Comparison of ENCODE assay signal across 21 cellular contexts in the genomic region with DNA sequence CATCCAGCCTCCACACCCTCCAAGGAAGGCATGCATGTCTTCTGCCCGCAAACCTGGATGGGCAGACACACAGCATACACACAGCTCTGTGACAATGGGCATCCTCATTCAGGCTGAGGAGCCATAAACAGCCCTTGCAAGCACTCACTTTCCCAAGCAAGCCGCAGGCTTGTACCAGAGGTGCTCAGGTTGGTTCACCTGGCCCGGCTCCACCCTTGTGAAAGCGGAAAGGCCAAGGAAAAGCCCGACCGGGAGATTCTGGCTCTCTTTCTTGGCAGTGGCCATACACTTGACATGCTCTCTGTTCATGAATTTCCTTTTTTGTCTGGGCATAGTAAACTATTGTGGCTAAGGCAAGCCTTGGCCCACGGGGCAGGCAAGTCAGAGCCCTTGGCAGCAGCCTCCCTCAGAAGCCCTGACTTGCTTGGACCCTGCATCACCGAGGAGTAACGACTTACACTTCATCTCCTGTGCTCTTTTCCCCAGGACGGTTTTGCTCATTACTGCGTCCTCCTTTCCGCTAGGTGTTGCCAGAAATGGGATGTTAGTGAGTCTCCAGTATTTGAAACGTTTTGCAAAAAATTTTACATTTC.
"Had no signal": no experiment of that assay in that cellular context is flagged by ENCODE, and none has a peak within 500 bp of the region (broad histone marks: within the 10 kb centered on the region; RNA-seq: fewer than 3 reads in every experiment).

No MANE protein-coding gene starts in this region.

- H3K4me2 ChIP-seq: KMS-11, SK-N-SH had no signal

- H3K27ac Mint-ChIP-seq: IgD-negative memory B cell had no signal

- H3K9me3 ChIP-seq: SK-N-SH had no signal

- DNase-seq: Kasumi-1, NCI-H1092, NCI-H1105 treated with DMSO at 0.1 percent for 48 hours, NCI-H1417 treated with DMSO at 0.1 percent for 48 hours, NCI-H146, NCI-H1694 treated with DMSO at 0.1 percent for 48 hours, NCI-H1930, NCI-H2081, NCI-H2107, NCI-H2227 treated with DMSO at 0.1 percent for 48 hours, NCI-H524, NCI-H526 treated with DMSO at 0.1 percent for 48 hours, NCI-H748 treated with DMSO at 0.1 percent for 48 hours, SHP77, SK-N-SH, SW 1271 had no signal

- ATAC-seq: K562 had no signal

- H3K9ac ChIP-seq: KMS-11, SK-N-SH had no signal

- H3K4me3 Mint-ChIP-seq: IgD-negative memory B cell had no signal

- H3K27ac ChIP-seq: HL-60, KMS-11 had no signal

- H3K4me3 ChIP-seq: K562 had no signal

- FAIRE-seq: HTR-8/SVneo, K562 had no signal
